20 cellular contexts compared by ENCODE assay signal in the genomic region with DNA sequence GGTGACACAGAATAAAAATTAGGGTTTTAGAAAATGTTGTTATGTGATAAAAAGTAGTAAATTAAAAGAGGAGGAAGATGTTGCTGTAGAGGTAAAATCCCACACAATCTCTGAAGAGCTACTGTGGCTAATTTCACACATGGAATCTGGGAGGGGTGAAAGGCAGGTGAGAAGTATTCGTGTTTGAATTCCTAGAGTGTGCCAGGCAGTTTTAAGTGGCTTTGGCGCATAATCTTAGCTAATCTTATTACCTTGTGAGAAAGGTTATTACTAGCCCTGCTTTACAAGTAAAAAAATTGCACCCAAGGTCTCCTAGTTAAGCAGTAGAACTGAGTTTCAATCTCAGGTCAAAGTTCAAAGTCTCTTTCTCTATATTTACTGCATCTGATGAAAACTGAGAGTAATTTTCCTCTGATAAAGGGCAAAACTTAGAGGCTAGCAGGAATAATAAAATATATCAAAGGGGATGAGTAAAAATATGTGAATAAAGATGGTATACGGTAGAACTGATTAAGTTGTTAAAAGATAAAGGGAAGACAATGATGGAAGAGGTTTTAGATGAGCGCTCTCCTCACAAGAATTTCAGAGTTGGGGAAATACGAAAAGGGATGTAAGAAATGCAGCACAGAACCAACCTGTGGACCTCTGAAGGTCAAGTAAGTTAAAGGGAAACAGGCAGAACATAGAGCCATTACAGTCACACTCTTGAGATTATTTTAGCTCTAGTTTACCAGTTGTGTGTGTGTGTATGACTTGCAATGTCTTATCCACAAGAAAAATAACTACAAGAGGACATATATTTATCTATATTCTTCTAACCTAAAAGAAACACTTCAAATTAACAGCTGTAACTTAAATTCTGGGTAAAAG. TPM values are rescaled to one million over a fixed set of nuclear protein-coding genes. Genes with fewer than 3 reads are reported as not detected.
DNase-seq lines count a peak whose midpoint lies in the region; ATAC-seq, FAIRE-seq and TF ChIP-seq lines count a peak whose summit lies in the region.
"Had no signal": no experiment of that assay in that cellular context is flagged by ENCODE, and none has a peak within 500 bp of the region (broad histone marks: within the 10 kb centered on the region; RNA-seq: fewer than 3 reads in every experiment).

No MANE protein-coding gene starts in this region.

- no peak overlapping the region for H3K9ac ChIP-seq in HepG2 (ENCODE audit: insufficient read depth, low read depth, low read length)

- no peaks in the 10 kb centered on the region for H3F3A ChIP-seq in GM23338 (replicated peaks; ENCODE audit: low read depth)

- BruUV-seq in HepG2 (replicated peaks; lab: Mats Ljungman, UMichigan) (no TSS peak), Caco-2 (replicated peaks; lab: Mats Ljungman, UMichigan) (no TSS peak)

- H3K4me1 Mint-ChIP-seq in GM23338 = peaks cover 6% of the 10 kb centered on the region; the same call in 2 of the 3 replicates
- H3K4me1 Mint-ChIP-seq in Caco-2 (ENCODE audit: low read depth, unreplicated experiment) = no peaks in the 10 kb centered on the region
- H3K4me1 Mint-ChIP-seq: CD14-positive monocyte had no signal

- 79% methylated on average over 5 of the region's 5 CpGs for WGBS in HepG2 (ENCODE audit: low lambda C conversion rate)

- TF ChIP-seq CTCF in GM23338 (conservative IDR thresholded peaks at IDR 0.05; ENCODE audit: low read depth in 2 of 2) = no peak
- no peak for TF ChIP-seq CTCF in HepG2 (CRISPR knock-in tag; IDR thresholded peaks at IDR 0.05)
- TF ChIP-seq CTCF in GM13976 (IDR thresholded peaks at IDR 0.05; ENCODE audit: borderline replicate concordance, control extremely low read depth, extremely low read depth, insufficient read depth, missing control alignments) = no peak
- no peak for TF ChIP-seq CTCF in Caco-2 (IDR thresholded peaks at IDR 0.05; ENCODE audit: insufficient read depth in 1 of 2, low read depth in 1 of 2, low read length in 1 of 2, severe bottlenecking in 1 of 2, unreplicated experiment in 1 of 2)

- ATAC-seq in GM23338 = no peak
- no peak for ATAC-seq in HepG2
- no peak for ATAC-seq in activated CD4-positive, CD25-positive, alpha-beta regulatory T cell treated with anti-CD3 and anti-CD28 coated beads, Interleukin-2, amount 50 U/mL, for 24 hours

- in situ Hi-C loops in HepG2 (cut with HindIII; ENCODE audit: extremely low pct_ligation_motif_present, low pct_unique_long_range_greater_than_20kb) = no loop called here
- in situ Hi-C loops in GM13976 (cut with MboI; ENCODE audit: low sequenced_read_pairs, unreplicated experiment) = no loop called here

- FAIRE-seq in HepG2 (lab: Jason Lieb, UNC) = no peak
- FAIRE-seq: GM19239 had no signal

- CTCF ChIA-PET in HepG2 (lab: Yijun Ruan, JAX; ENCODE audit: low intra/inter-chr PET ratio, low total read pairs) (no interaction called here), Caco-2 (lab: Charles Lee) (no interaction called here)

- no peaks in the 10 kb centered on the region for H3K4me1 ChIP-seq in GM23338 (ENCODE audit: insufficient read depth)
- H3K4me1 ChIP-seq in HepG2 (ENCODE audit: insufficient read depth, low read length) = peaks cover 14% of the 10 kb centered on the region
- no peaks in the 10 kb centered on the region for H3K4me1 ChIP-seq in Caco-2

- no peaks in the 10 kb centered on the region for H3K9me3 ChIP-seq in HepG2 (ENCODE audit: low read length)
- H3K9me3 ChIP-seq in Caco-2 = no peaks in the 10 kb centered on the region
- H3K9me3 ChIP-seq: MG63 had no signal

- DNase-seq in GM23338 (ENCODE audit: low spot score) (no peak), NCI-H82 (lab: John Stamatoyannopoulos, UW) (peak; percentile 92), HepG2 (ENCODE audit: low spot score) (no peak), renal cortical epithelial cell (ENCODE audit: low read depth) (peak; percentile 41), GM13976 (ENCODE audit: low spot score) (no peak), Caco-2 (no peak)
- DNase-seq: ACHN; AML-193; COR-L47; DMS53; MG63; NCI-H1092 treated with DMSO at 0.1 percent for 48 hours; NCI-H1694; NCI-H226; NCI-H524 treated with DMSO at 0.1 percent for 48 hours; NK-92 treated with Interleukin-12 subunit alpha and Interleukin-12 subunit beta, amount 100 ng/mL, for 24 hours; OCI-M1 had no signal

- H3K9me3 Mint-ChIP-seq in GM23338 (no peaks in the 10 kb centered on the region), Caco-2 (ENCODE audit: unreplicated experiment) (no peaks in the 10 kb centered on the region)

- H3K36me3 Mint-ChIP-seq in GM23338 (ENCODE audit: low read depth) = 0 out of 3 replicates have a peak, but pooled peaks cover 2% of the 10 kb centered on the region
- no peaks in the 10 kb centered on the region for H3K36me3 Mint-ChIP-seq in Caco-2 (ENCODE audit: insufficient read depth, unreplicated experiment)
- H3K36me3 Mint-ChIP-seq: CD14-positive monocyte had no signal

- H3K9me2 ChIP-seq in GM23338 (ENCODE audit: insufficient read depth) = no peaks in the 10 kb centered on the region

- H3K4me2 ChIP-seq in GM23338 (no peak overlapping the region), HepG2 (ENCODE audit: low read depth, low read length) (peak overlapping the region; percentile 8; the same call in 1 of the 2 replicates)

- H2AFZ ChIP-seq in GM23338 = no peak overlapping the region
- H2AFZ ChIP-seq in HepG2 (ENCODE audit: low read length) = no peak overlapping the region

- TF ChIP-seq POLR2A in HepG2 (IDR thresholded peaks at IDR 0.05; ENCODE audit: insufficient read depth in 1 of 2, low read depth in 2 of 2, low read length in 2 of 2) = no peak

- peaks cover 38% of the 10 kb centered on the region for H3K79me2 ChIP-seq in GM23338 (replicated peaks; ENCODE audit: insufficient read depth)
- H3K79me2 ChIP-seq in HepG2 (ENCODE audit: insufficient read depth, low read length) = no peaks in the 10 kb centered on the region

- intact Hi-C loops in HepG2 (cut with micrococcal nuclease; ENCODE audit: unreplicated experiment) (no loop called here), Caco-2 (cut with micrococcal nuclease; ENCODE audit: unreplicated experiment) (no loop called here)

- H3K27ac Mint-ChIP-seq in GM23338 (peak overlapping the region; percentile 37; the same call in 1 of the 2 replicates), Caco-2 (ENCODE audit: unreplicated experiment) (no peak overlapping the region)
- H3K27ac Mint-ChIP-seq: CD14-positive monocyte had no signal

- no peaks in the 10 kb centered on the region for H4K20me1 ChIP-seq in GM23338 (replicated peaks; ENCODE audit: insufficient read depth)
- H4K20me1 ChIP-seq in HepG2 (ENCODE audit: insufficient read depth, low read length) = no peaks in the 10 kb centered on the region

- no peak for TF ChIP-seq RAD21 in HepG2 (CRISPR knock-in tag; IDR thresholded peaks at IDR 0.05)

- TF ChIP-seq EP300 in HepG2 (IDR thresholded peaks at IDR 0.05; ENCODE audit: low read depth in 2 of 2, low read length in 2 of 2) = no peak
- no peak for TF ChIP-seq EP300 in HepG2 (CRISPR knock-in tag; IDR thresholded peaks at IDR 0.05; ENCODE audit: borderline replicate concordance)

- H3K27ac ChIP-seq in GM23338 (ENCODE audit: low read depth) (no peak overlapping the region), HepG2 (ENCODE audit: extremely low read length, insufficient read depth, low read length) (no peak overlapping the region)

- H3K27me3 ChIP-seq in GM23338 (ENCODE audit: insufficient read depth) (no peaks in the 10 kb centered on the region), HepG2 (ENCODE audit: control insufficient read depth in 1 of 2, insufficient read depth in 2 of 2, low read length in 2 of 2) (no peaks in the 10 kb centered on the region), Caco-2 (replicated peaks; ENCODE audit: control insufficient read depth, insufficient read depth, low read length) (no peaks in the 10 kb centered on the region)
- H3K27me3 ChIP-seq: MG63 had no signal

- POLR2A ChIA-PET in HepG2 (lab: Yijun Ruan, JAX) (interaction anchor here (1.4 kb wide), 1 partner anchor 35 kb away, joined by 3 read pairs; a partner anchor contains a TSS), Caco-2 (lab: Charles Lee) (no interaction called here)

- H3K36me3 ChIP-seq in GM23338 (ENCODE audit: insufficient read depth) (no peaks in the 10 kb centered on the region), HepG2 (replicated peaks in 1 of 2; ENCODE audit: control insufficient read depth in 1 of 2, insufficient read depth in 2 of 2, low read length in 2 of 2) (no peaks in the 10 kb centered on the region), Caco-2 (ENCODE audit: control insufficient read depth, insufficient read depth, low read length) (no peaks in the 10 kb centered on the region)
- H3K36me3 ChIP-seq: MG63 had no signal

- no peaks in the 10 kb centered on the region for H3K27me3 Mint-ChIP-seq in GM23338 (ENCODE audit: insufficient read depth, low read depth, poor library complexity)
- no peaks in the 10 kb centered on the region for H3K27me3 Mint-ChIP-seq in Caco-2 (ENCODE audit: insufficient read depth, unreplicated experiment)

- H3K4me3 ChIP-seq in GM23338 (no peak overlapping the region), HepG2 (replicated peaks in 1 of 3; ENCODE audit: insufficient read depth in 1 of 3, low read depth in 2 of 3, low read length in 3 of 3) (no peak overlapping the region), Caco-2 (ENCODE audit: low read depth, low read length) (no peak overlapping the region)
- H3K4me3 ChIP-seq: MG63 had no signal

- H3K4me3 Mint-ChIP-seq in GM23338 (no peak overlapping the region), Caco-2 (ENCODE audit: unreplicated experiment) (no peak overlapping the region)
- H3K4me3 Mint-ChIP-seq: CD14-positive monocyte had no signal

RNA-seq across cellular contexts. Expression of a gene that starts 34.8 kb away (rescaled TPM):
- 5.6 and 6.0 TPM in 2 replicates for total RNA-seq in GM23338 (2014; rRNA removed; shearing (Covaris generic))
- polyA plus RNA-seq in GM23338 (2016; fragmentation: Nextera tagmentation; extraction: Ambion mirVana) (2.4 and 2.7 TPM in 2 replicates), HepG2 (2011; rRNA removed) (2.5 and 3.2 TPM in 2 replicates)
- total RNA-seq in HepG2 (2016; rRNA removed; fragmentation: Illumina TruSeq; extraction: Trizol) (2.9 TPM in 2 replicates), renal cortical epithelial cell (3.6 and 40.3 TPM in 2 replicates), Caco-2 (2022) (0.50 and 0.51 TPM in 2 replicates)
- 0.79 and 1.1 TPM in 2 replicates for total RNA-seq in HepG2 (2016; cell fraction: cytosol; rRNA removed; fragmentation: Illumina TruSeq; extraction: Trizol; ENCODE audit: low read depth)
- total RNA-seq in HepG2 (2016; cell fraction: insoluble cytoplasmic fraction; rRNA removed; fragmentation: Illumina TruSeq; extraction: Trizol) = 2.4 and 2.5 TPM in 2 replicates
- total RNA-seq in HepG2 (2016; cell fraction: membrane; rRNA removed; fragmentation: Illumina TruSeq; extraction: Trizol) = 1.6 and 1.8 TPM in 2 replicates
- 2.2 and 2.3 TPM in 2 replicates for total RNA-seq in HepG2 (2016; cell fraction: nucleus; rRNA removed; fragmentation: Illumina TruSeq; extraction: Trizol)
- polyA plus RNA-seq in HepG2 (2011; cell fraction: cytosol; rRNA removed) = 2.3 and 2.8 TPM in 2 replicates
- 2.6 and 2.8 TPM in 2 replicates for polyA plus RNA-seq in HepG2 (2011; cell fraction: nucleus; rRNA removed)
- polyA plus RNA-seq in HepG2 (2012) = 2.8 and 4.1 TPM in 2 replicates
- polyA plus RNA-seq in HepG2 (2016; cell fraction: cytosol; fragmentation: Illumina TruSeq; extraction: Trizol; ENCODE audit: low read depth) = 0.26 and 0.29 TPM in 2 replicates
- polyA plus RNA-seq in HepG2 (2016; cell fraction: insoluble cytoplasmic fraction; fragmentation: Illumina TruSeq; extraction: Trizol; ENCODE audit: low read depth) = 1.8 and 3.3 TPM in 2 replicates
- polyA plus RNA-seq in HepG2 (2016; cell fraction: membrane; fragmentation: Illumina TruSeq; extraction: Trizol; ENCODE audit: low read depth) = 0.69 and 0.95 TPM in 2 replicates
- 1.7 TPM in 2 replicates for polyA plus RNA-seq in HepG2 (2016; cell fraction: nucleus; fragmentation: Illumina TruSeq; extraction: Trizol; ENCODE audit: insufficient read depth, low read depth)
- 7.1 and 11.2 TPM in 2 replicates for polyA minus RNA-seq in HepG2 (2011; rRNA and poly(A)+ RNA removed; ENCODE audit: low replicate concordance)
- polyA minus RNA-seq in HepG2 (2011; cell fraction: cytosol; rRNA and poly(A)+ RNA removed) = 3.2 and 4.7 TPM in 2 replicates
- 4.9 and 6.1 TPM in 2 replicates for polyA minus RNA-seq in HepG2 (2011; cell fraction: nucleus; rRNA and poly(A)+ RNA removed)
- polyA plus RNA-seq: CD14-positive monocyte had no signal

Comparison
In these comparisons a context has a peak if more than half of its experiments do, and no peak if none do; other contexts are left out.
1. DNase-seq: peak in NCI-H82 (single experiment) and renal cortical epithelial cell (single experiment); none in GM23338 (single experiment), HepG2 (single experiment), GM13976 (single experiment) and Caco-2 (0 of 2).